Comparison of ENCODE assay signal across 8 cellular contexts in genomic region chr10:73940634-73941221, GRCh38. TPM values are rescaled to one million over a fixed set of nuclear protein-coding genes. Genes with fewer than 3 reads are reported as not detected.
A peak's percentile ranks its signal among the peaks of the same experiment; 100 is the strongest.
DNase-seq lines count a peak whose midpoint lies in the region; ATAC-seq, FAIRE-seq and TF ChIP-seq lines count a peak whose summit lies in the region.

No MANE protein-coding gene starts in this region.

- peak overlapping the region; percentile 44; the same call in 2 of the 3 replicates for H3K4me3 Mint-ChIP-seq in GM23338

- POLR2A ChIA-PET in HepG2 (lab: Yijun Ruan, JAX) = interaction anchor here (0.8 to 1.1 kb wide), 2 partner anchors 46 to 54 kb away, joined by 3 read pairs; no protein-coding TSS in a partner anchor

- no peak for FAIRE-seq in HepG2 (lab: Jason Lieb, UNC)

- peaks cover 13% of the 10 kb centered on the region for H3K27me3 Mint-ChIP-seq in GM23338 (ENCODE audit: insufficient read depth, low read depth, poor library complexity)

- H4K20me1 ChIP-seq in GM23338 (replicated peaks; ENCODE audit: insufficient read depth) (no peaks in the 10 kb centered on the region), HepG2 (ENCODE audit: insufficient read depth, low read length) (no peaks in the 10 kb centered on the region)

- peak overlapping the region; percentile 72 for H3K4me2 ChIP-seq in GM23338
- peak overlapping the region; percentile 84 for H3K4me2 ChIP-seq in HepG2 (ENCODE audit: low read depth, low read length)

- in situ Hi-C loops in HepG2 (cut with HindIII; ENCODE audit: extremely low pct_ligation_motif_present, low pct_unique_long_range_greater_than_20kb) = no loop called here

- H3K27ac Mint-ChIP-seq in GM23338 = peak overlapping the region; percentile 78; the same call in 1 of the 2 replicates

- CTCF ChIA-PET in HepG2 (lab: Yijun Ruan, JAX; ENCODE audit: low intra/inter-chr PET ratio, low total read pairs) = interaction anchor here (0.8 to 5.7 kb wide), 2 partner anchors 54 to 92 kb away, joined by 4 to 60 read pairs; no protein-coding TSS in a partner anchor

- peak overlapping the region; percentile 37; the same call in 1 of the 2 replicates for H3K4me3 ChIP-seq in GM23338
- H3K4me3 ChIP-seq in choroid plexus epithelial cell (ENCODE audit: low read depth, low read length) = peak overlapping the region; percentile 27
- peak overlapping the region in 2 of 3 experiments; percentile 21 to 52; a peak in 4 of 6 replicates for H3K4me3 ChIP-seq in HepG2 (replicated peaks in 1 of 3; ENCODE audit: insufficient read depth in 1 of 3, low read depth in 2 of 3, low read length in 3 of 3)

- 4% methylated on average over 11 of the region's 28 CpGs for WGBS in HepG2 (ENCODE audit: low lambda C conversion rate)

- intact Hi-C loops in HepG2 (cut with micrococcal nuclease; ENCODE audit: unreplicated experiment) = loop anchor here (1.0 to 10.0 kb wide), 2 partner anchors 54 to 144 kb away; no protein-coding TSS in a partner anchor

- no peaks in the 10 kb centered on the region for H3K9me2 ChIP-seq in GM23338 (ENCODE audit: insufficient read depth)

- H3K36me3 Mint-ChIP-seq in GM23338 (ENCODE audit: low read depth) = peaks cover 9% of the 10 kb centered on the region; the same call in 1 of the 3 replicates

- H3F3A ChIP-seq in GM23338 (replicated peaks; ENCODE audit: low read depth) = peaks cover 2% of the 10 kb centered on the region; the same call in 1 of the 2 replicates

- peaks cover 6% of the 10 kb centered on the region for H3K4me1 Mint-ChIP-seq in GM23338

- no peak overlapping the region for H3K27ac ChIP-seq in GM23338 (ENCODE audit: low read depth)
- H3K27ac ChIP-seq in HepG2 (ENCODE audit: extremely low read length, insufficient read depth, low read length) = no peak overlapping the region

- no peaks in the 10 kb centered on the region for H3K9me3 ChIP-seq in HepG2 (ENCODE audit: low read length)

- H2AFZ ChIP-seq in GM23338 = peak overlapping the region; percentile 99
- peak overlapping the region; percentile 70 for H2AFZ ChIP-seq in HepG2 (ENCODE audit: low read length)

- H3K27me3 ChIP-seq in GM23338 (ENCODE audit: insufficient read depth) (no peaks in the 10 kb centered on the region), HepG2 (ENCODE audit: control insufficient read depth in 1 of 2, insufficient read depth in 2 of 2, low read length in 2 of 2) (peaks cover 0 to 23% of the 10 kb centered on the region in 2 experiments; a peak in 3 of 5 replicates)

- no peak for TF ChIP-seq POLR2A in HepG2 (IDR thresholded peaks at IDR 0.05; ENCODE audit: insufficient read depth in 1 of 2, low read depth in 2 of 2, low read length in 2 of 2)

- H3K79me2 ChIP-seq in GM23338 (replicated peaks; ENCODE audit: insufficient read depth) (no peaks in the 10 kb centered on the region), HepG2 (ENCODE audit: insufficient read depth, low read length) (no peaks in the 10 kb centered on the region)

- DNase-seq in D341Med (ENCODE audit: low spot score) (peak; percentile 88), GM23338 (ENCODE audit: low spot score) (peak; percentile 91), NCI-H1694 (lab: John Stamatoyannopoulos, UW) (peak; percentile 15), choroid plexus epithelial cell (ENCODE audit: low read depth) (peak; percentile 71), HepG2 (ENCODE audit: low spot score) (peak; percentile 32), NCI-H2081 treated with DMSO at 0.1 percent for 48 hours (lab: John Stamatoyannopoulos, UW) (no peak)
- DNase-seq in activated CD4-positive, alpha-beta T cell treated with anti-CD3 and anti-CD28 coated beads for 48 hours = peak; percentile 89
- DNase-seq in stimulated activated CD4-positive, alpha-beta T cell treated with anti-CD3 and anti-CD28 coated beads, Interleukin-2, amount 100 ng/mL, for 48 hours = peak; percentile 85 to 88

- TF ChIP-seq EP300 in HepG2 (IDR thresholded peaks at IDR 0.05; ENCODE audit: low read depth in 2 of 2, low read length in 2 of 2) (no peak), HepG2 (CRISPR knock-in tag; IDR thresholded peaks at IDR 0.05; ENCODE audit: borderline replicate concordance) (no peak; the same call in 1 of the 2 replicates)

- BruUV-seq in HepG2 (replicated peaks; lab: Mats Ljungman, UMichigan) = no TSS peak

- TF ChIP-seq CTCF in GM23338 (conservative IDR thresholded peaks at IDR 0.05; ENCODE audit: low read depth in 2 of 2) (peak; percentile 89 to 99), choroid plexus epithelial cell (conservative IDR thresholded peaks at IDR 0.05; ENCODE audit: low read depth, low read length) (peak; percentile 93), HepG2 (CRISPR knock-in tag; IDR thresholded peaks at IDR 0.05) (peak; percentile 97)

- H3K4me1 ChIP-seq in GM23338 (ENCODE audit: insufficient read depth) (peaks cover 7% of the 10 kb centered on the region), HepG2 (ENCODE audit: insufficient read depth, low read length) (peaks cover 7% of the 10 kb centered on the region)

- TF ChIP-seq RAD21 in HepG2 (CRISPR knock-in tag; IDR thresholded peaks at IDR 0.05) = peak; percentile 92

- H3K9ac ChIP-seq in HepG2 (ENCODE audit: insufficient read depth, low read depth, low read length) = peak overlapping the region; percentile 41; the same call in 1 of the 2 replicates

- H3K9me3 Mint-ChIP-seq in GM23338 = peaks cover 20% of the 10 kb centered on the region

- 0 out of 2 replicates have a peak, but pooled peaks cover 6% of the 10 kb centered on the region for H3K36me3 ChIP-seq in GM23338 (ENCODE audit: insufficient read depth)
- no peaks in the 10 kb centered on the region for H3K36me3 ChIP-seq in HepG2 (replicated peaks in 1 of 2; ENCODE audit: control insufficient read depth in 1 of 2, insufficient read depth in 2 of 2, low read length in 2 of 2)

- ATAC-seq in GM23338 (peak; percentile 99), HepG2 (peak; percentile 96)

TF ChIP-seq in HepG2, 621 proteins besides CTCF, POLR2A, EP300 and RAD21 (continues in another document):
- peak; percentile 35; the same call in 1 of the 2 replicates for TF ChIP-seq MAX (IDR thresholded peaks at IDR 0.05)

RNA-seq across cellular contexts. Expression of gene PLAU, which starts 29.8 kb away (rescaled TPM):
- 13.3 and 14.5 TPM in 2 replicates for total RNA-seq in GM23338 (2014; rRNA removed; shearing (Covaris generic))
- polyA plus RNA-seq in GM23338 (2016; fragmentation: Nextera tagmentation; extraction: Ambion mirVana) (17.5 and 18.0 TPM in 2 replicates), HepG2 (2011; rRNA removed) (0.37 and 0.45 TPM in 2 replicates)
- 4.8 and 11.2 TPM in 2 replicates for total RNA-seq in HepG2 (2016; rRNA removed; fragmentation: Illumina TruSeq; extraction: Trizol)
- 1.9 and 6.6 TPM in 2 replicates for total RNA-seq in HepG2 (2016; cell fraction: cytosol; rRNA removed; fragmentation: Illumina TruSeq; extraction: Trizol; ENCODE audit: low read depth)
- 5.2 and 16.9 TPM in 2 replicates for total RNA-seq in HepG2 (2016; cell fraction: insoluble cytoplasmic fraction; rRNA removed; fragmentation: Illumina TruSeq; extraction: Trizol)
- total RNA-seq in HepG2 (2016; cell fraction: membrane; rRNA removed; fragmentation: Illumina TruSeq; extraction: Trizol) = 4.7 and 7.7 TPM in 2 replicates
- 9.1 and 18.5 TPM in 2 replicates for total RNA-seq in HepG2 (2016; cell fraction: nucleus; rRNA removed; fragmentation: Illumina TruSeq; extraction: Trizol)
- polyA plus RNA-seq in HepG2 (2011; cell fraction: cytosol; rRNA removed) = 0.39 and 0.50 TPM in 2 replicates
- 0.51 and 0.62 TPM in 2 replicates for polyA plus RNA-seq in HepG2 (2011; cell fraction: nucleus; rRNA removed)
- 0.13 and 0.16 TPM in 2 replicates for polyA plus RNA-seq in HepG2 (2012)
- polyA plus RNA-seq in HepG2 (2016; cell fraction: cytosol; fragmentation: Illumina TruSeq; extraction: Trizol; ENCODE audit: low read depth) = 1.0 and 2.5 TPM in 2 replicates
- 4.9 and 5.1 TPM in 2 replicates for polyA plus RNA-seq in HepG2 (2016; cell fraction: insoluble cytoplasmic fraction; fragmentation: Illumina TruSeq; extraction: Trizol; ENCODE audit: low read depth)
- polyA plus RNA-seq in HepG2 (2016; cell fraction: membrane; fragmentation: Illumina TruSeq; extraction: Trizol; ENCODE audit: low read depth) = 2.7 and 3.5 TPM in 2 replicates
- 18.1 and 26.1 TPM in 2 replicates for polyA plus RNA-seq in HepG2 (2016; cell fraction: nucleus; fragmentation: Illumina TruSeq; extraction: Trizol; ENCODE audit: insufficient read depth, low read depth)
- 0.10 and 5.1 TPM in 2 replicates for polyA minus RNA-seq in HepG2 (2011; rRNA and poly(A)+ RNA removed; ENCODE audit: low replicate concordance)
- polyA minus RNA-seq in HepG2 (2011; cell fraction: cytosol; rRNA and poly(A)+ RNA removed) = not detected in 2 replicates
- polyA minus RNA-seq in HepG2 (2011; cell fraction: nucleus; rRNA and poly(A)+ RNA removed) = 0.13 TPM in 1 of 2 replicates, not detected in the other

RNA-seq across cellular contexts. Expression of gene VCL, which starts 57.2 kb away (rescaled TPM):
- 234 and 254 TPM in 2 replicates for total RNA-seq in GM23338 (2014; rRNA removed; shearing (Covaris generic))
- polyA plus RNA-seq in GM23338 (2016; fragmentation: Nextera tagmentation; extraction: Ambion mirVana) (58.0 and 60.7 TPM in 2 replicates), HepG2 (2011; rRNA removed) (15.9 and 17.3 TPM in 2 replicates)
- 23.7 and 26.9 TPM in 2 replicates for total RNA-seq in HepG2 (2016; rRNA removed; fragmentation: Illumina TruSeq; extraction: Trizol)
- 1.3 and 2.3 TPM in 2 replicates for total RNA-seq in HepG2 (2016; cell fraction: cytosol; rRNA removed; fragmentation: Illumina TruSeq; extraction: Trizol; ENCODE audit: low read depth)
- 20.6 and 25.2 TPM in 2 replicates for total RNA-seq in HepG2 (2016; cell fraction: insoluble cytoplasmic fraction; rRNA removed; fragmentation: Illumina TruSeq; extraction: Trizol)
- 4.6 and 6.2 TPM in 2 replicates for total RNA-seq in HepG2 (2016; cell fraction: membrane; rRNA removed; fragmentation: Illumina TruSeq; extraction: Trizol)
- total RNA-seq in HepG2 (2016; cell fraction: nucleus; rRNA removed; fragmentation: Illumina TruSeq; extraction: Trizol) = 28.7 and 35.3 TPM in 2 replicates
- 7.7 and 9.9 TPM in 2 replicates for polyA plus RNA-seq in HepG2 (2011; cell fraction: cytosol; rRNA removed)
- 14.7 and 14.8 TPM in 2 replicates for polyA plus RNA-seq in HepG2 (2011; cell fraction: nucleus; rRNA removed)
- 10.9 and 12.0 TPM in 2 replicates for polyA plus RNA-seq in HepG2 (2012)
- polyA plus RNA-seq in HepG2 (2016; cell fraction: cytosol; fragmentation: Illumina TruSeq; extraction: Trizol; ENCODE audit: low read depth) = 0.78 and 0.81 TPM in 2 replicates
- 12.1 and 14.0 TPM in 2 replicates for polyA plus RNA-seq in HepG2 (2016; cell fraction: insoluble cytoplasmic fraction; fragmentation: Illumina TruSeq; extraction: Trizol; ENCODE audit: low read depth)
- polyA plus RNA-seq in HepG2 (2016; cell fraction: membrane; fragmentation: Illumina TruSeq; extraction: Trizol; ENCODE audit: low read depth) = 1.8 and 2.1 TPM in 2 replicates
- polyA plus RNA-seq in HepG2 (2016; cell fraction: nucleus; fragmentation: Illumina TruSeq; extraction: Trizol; ENCODE audit: insufficient read depth, low read depth) = 22.1 and 22.9 TPM in 2 replicates
- polyA minus RNA-seq in HepG2 (2011; rRNA and poly(A)+ RNA removed; ENCODE audit: low replicate concordance) = 29.5 and 80.4 TPM in 2 replicates
- 14.3 and 18.8 TPM in 2 replicates for polyA minus RNA-seq in HepG2 (2011; cell fraction: cytosol; rRNA and poly(A)+ RNA removed)
- polyA minus RNA-seq in HepG2 (2011; cell fraction: nucleus; rRNA and poly(A)+ RNA removed) = 39.1 and 52.5 TPM in 2 replicates
